1 cellular context compared by ENCODE assay signal in genomic region chr10:87868277-87868676, GRCh38.
TF ChIP-seq lines count a peak whose summit lies in the region.

No MANE protein-coding gene starts in this region.

TF ChIP-seq in GM12878, 131 proteins besides CTCF, POLR2A, EP300 and RAD21:
- TF ChIP-seq HDAC2 (IDR thresholded peaks at IDR 0.05), result no peak
- no peak for TF ChIP-seq BHLHE40 (IDR thresholded peaks at IDR 0.05; ENCODE audit: borderline replicate concordance in 1 of 2, low read depth in 2 of 2, low read length in 1 of 2)
- no peak for TF ChIP-seq SRF (IDR thresholded peaks at IDR 0.05; ENCODE audit: low read depth in 2 of 2, low read length in 2 of 2)
- TF ChIP-seq ZNF207 (IDR thresholded peaks at IDR 0.05; ENCODE audit: borderline replicate concordance), result no peak
- TF ChIP-seq IKZF2 (IDR thresholded peaks at IDR 0.05), result no peak
- TF ChIP-seq E4F1 (IDR thresholded peaks at IDR 0.05; ENCODE audit: borderline replicate concordance, partially characterized antibody), result no peak
- no peak for TF ChIP-seq LARP7 (IDR thresholded peaks at IDR 0.05)
- TF ChIP-seq CUX1 (IDR thresholded peaks at IDR 0.05; ENCODE audit: insufficient replicate concordance, low read depth, low read length), result no peak
- no peak for TF ChIP-seq ESRRA (IDR thresholded peaks at IDR 0.05; ENCODE audit: low read length)
- no peak for TF ChIP-seq PML (IDR thresholded peaks at IDR 0.05; ENCODE audit: low read length)
- no peak for TF ChIP-seq ZNF217 (IDR thresholded peaks at IDR 0.05)
- no peak for TF ChIP-seq FOS (IDR thresholded peaks at IDR 0.05; ENCODE audit: borderline replicate concordance, extremely low read depth, insufficient read length)
- no peak for TF ChIP-seq ATF7 (IDR thresholded peaks at IDR 0.05; ENCODE audit: low read depth)
- no peak for TF ChIP-seq ZNF24 (IDR thresholded peaks at IDR 0.05)
- TF ChIP-seq GABPA (IDR thresholded peaks at IDR 0.05; ENCODE audit: low read depth), result no peak
- TF ChIP-seq JUNB (IDR thresholded peaks at IDR 0.05), result no peak
